ENCODE assay signal across 25 cellular contexts in genomic region chr10:31587691-31588090, GRCh38.
"Had no signal": no experiment of that assay in that cellular context is flagged by ENCODE, and none has a peak within 500 bp of the region (broad histone marks: within the 10 kb centered on the region; RNA-seq: fewer than 3 reads in every experiment).

No MANE protein-coding gene starts in this region.

- FAIRE-seq: endometrium, islet of Langerhans had no signal

- H3K27me3 ChIP-seq: colonic mucosa, gastrocnemius medialis, neural progenitor cell, suprapubic skin, transverse colon, upper lobe of right lung, uterus had no signal

- H3K27ac ChIP-seq: colonic mucosa, gastrocnemius medialis, neural progenitor cell, parathyroid adenoma, suprapubic skin, upper lobe of right lung, uterus had no signal

- H3K9ac ChIP-seq: neural progenitor cell, parathyroid adenoma had no signal

- H3K4me2 ChIP-seq: neural progenitor cell, smooth muscle cell had no signal

- H3K4me3 ChIP-seq: colonic mucosa, gastrocnemius medialis, neural progenitor cell, smooth muscle cell, suprapubic skin, transverse colon, upper lobe of right lung, uterus had no signal

- H3K36me3 ChIP-seq: colonic mucosa, gastrocnemius medialis, neural progenitor cell, suprapubic skin, transverse colon, upper lobe of right lung, uterus had no signal

- DNase-seq: colonic mucosa; effector memory CD8-positive, alpha-beta T cell; foreskin fibroblast; gastrocnemius medialis; head of caudate nucleus; hippocampal formation; left colon; mesenchymal stem cell; naive thymus-derived CD4-positive, alpha-beta T cell; stimulated activated CD4-positive, alpha-beta T cell treated with anti-CD3 and anti-CD28 coated beads, Interleukin-12 subunit alpha, Interleukin-12 subunit beta, amount 100 ng/mL, for 4 hours; stimulated activated CD4-positive, alpha-beta T cell treated with anti-CD3 and anti-CD28 coated beads, Interleukin-1b, Interleukin-23, amount 100 ng/mL, for 48 hours; stimulated activated CD4-positive, alpha-beta T cell treated with anti-CD3 and anti-CD28 coated beads, Interleukin-4, amount 100 ng/mL, for 1 hour; stimulated activated CD8-positive, alpha-beta memory T cell treated with anti-CD3 and anti-CD28 coated beads, Interleukin-4, amount 100 ng/mL, for 48 hours; stimulated activated naive CD4-positive, alpha-beta T cell; stimulated activated naive CD8-positive, alpha-beta T cell treated with anti-CD3 and anti-CD28 coated beads, Interleukin-15, amount 100 ng/mL, for 72 hours; transverse colon; upper lobe of right lung; uterus had no signal

- H2AFZ ChIP-seq: neural progenitor cell, parathyroid adenoma had no signal

- H3K4me1 ChIP-seq: colonic mucosa, neural progenitor cell, parathyroid adenoma had no signal

- ATAC-seq: effector memory CD8-positive, alpha-beta T cell; gastrocnemius medialis; left colon; naive thymus-derived CD4-positive, alpha-beta T cell; sciatic nerve; stimulated activated naive CD8-positive, alpha-beta T cell treated with anti-CD3 and anti-CD28 coated beads, Interleukin-15, amount 100 ng/mL, for 72 hours; upper lobe of right lung had no signal

- H3K9me3 ChIP-seq: colonic mucosa, gastrocnemius medialis, suprapubic skin, transverse colon, upper lobe of right lung had no signal
